ENCODE assay signal across 2 cellular contexts in the genomic region with DNA sequence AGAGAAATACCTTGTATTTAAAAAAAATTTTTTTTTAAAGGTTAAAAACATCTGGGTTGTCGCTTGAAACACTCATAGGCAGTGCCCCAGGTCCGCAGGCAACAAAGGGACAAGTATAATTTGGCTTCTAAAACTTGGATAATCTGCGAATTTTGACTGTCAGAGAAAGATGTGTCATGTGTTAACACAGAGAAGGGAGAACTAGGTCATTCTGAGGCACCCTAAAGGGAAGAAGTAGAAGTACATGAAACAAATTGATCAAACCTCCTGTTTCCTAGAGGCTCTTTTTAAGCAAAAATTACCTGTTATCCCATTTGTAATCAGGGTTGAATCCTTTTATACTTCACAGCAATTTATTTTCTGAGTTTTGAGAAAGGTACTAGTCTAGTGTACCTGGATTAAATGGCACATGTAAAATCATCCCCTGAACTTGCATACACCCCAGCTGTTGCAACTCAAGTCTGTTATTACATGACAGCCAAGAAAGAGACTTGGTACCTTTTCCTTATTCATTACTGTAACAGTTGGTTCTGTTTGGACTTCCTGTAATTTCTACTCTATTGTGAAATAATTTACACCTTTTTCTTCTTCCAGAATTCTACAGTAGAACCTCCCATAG.
TF ChIP-seq lines count a peak whose summit lies in the region.

No MANE protein-coding gene starts in this region.

TF ChIP-seq in GM23338, 12 proteins besides CTCF, POLR2A, EP300 and RAD21 (continues in another document):
- no peak for TF ChIP-seq NANOG (IDR thresholded peaks at IDR 0.05; ENCODE audit: borderline replicate concordance)
- TF ChIP-seq EZH2phosphoT487 (IDR thresholded peaks at IDR 0.05; ENCODE audit: unreplicated experiment), result no peak
- TF ChIP-seq POLR2AphosphoS5 (IDR thresholded peaks at IDR 0.05; ENCODE audit: low read depth), result no peak
- TF ChIP-seq JUNB (IDR thresholded peaks at IDR 0.05; ENCODE audit: unreplicated experiment), result no peak
- TF ChIP-seq, protein P1, sequence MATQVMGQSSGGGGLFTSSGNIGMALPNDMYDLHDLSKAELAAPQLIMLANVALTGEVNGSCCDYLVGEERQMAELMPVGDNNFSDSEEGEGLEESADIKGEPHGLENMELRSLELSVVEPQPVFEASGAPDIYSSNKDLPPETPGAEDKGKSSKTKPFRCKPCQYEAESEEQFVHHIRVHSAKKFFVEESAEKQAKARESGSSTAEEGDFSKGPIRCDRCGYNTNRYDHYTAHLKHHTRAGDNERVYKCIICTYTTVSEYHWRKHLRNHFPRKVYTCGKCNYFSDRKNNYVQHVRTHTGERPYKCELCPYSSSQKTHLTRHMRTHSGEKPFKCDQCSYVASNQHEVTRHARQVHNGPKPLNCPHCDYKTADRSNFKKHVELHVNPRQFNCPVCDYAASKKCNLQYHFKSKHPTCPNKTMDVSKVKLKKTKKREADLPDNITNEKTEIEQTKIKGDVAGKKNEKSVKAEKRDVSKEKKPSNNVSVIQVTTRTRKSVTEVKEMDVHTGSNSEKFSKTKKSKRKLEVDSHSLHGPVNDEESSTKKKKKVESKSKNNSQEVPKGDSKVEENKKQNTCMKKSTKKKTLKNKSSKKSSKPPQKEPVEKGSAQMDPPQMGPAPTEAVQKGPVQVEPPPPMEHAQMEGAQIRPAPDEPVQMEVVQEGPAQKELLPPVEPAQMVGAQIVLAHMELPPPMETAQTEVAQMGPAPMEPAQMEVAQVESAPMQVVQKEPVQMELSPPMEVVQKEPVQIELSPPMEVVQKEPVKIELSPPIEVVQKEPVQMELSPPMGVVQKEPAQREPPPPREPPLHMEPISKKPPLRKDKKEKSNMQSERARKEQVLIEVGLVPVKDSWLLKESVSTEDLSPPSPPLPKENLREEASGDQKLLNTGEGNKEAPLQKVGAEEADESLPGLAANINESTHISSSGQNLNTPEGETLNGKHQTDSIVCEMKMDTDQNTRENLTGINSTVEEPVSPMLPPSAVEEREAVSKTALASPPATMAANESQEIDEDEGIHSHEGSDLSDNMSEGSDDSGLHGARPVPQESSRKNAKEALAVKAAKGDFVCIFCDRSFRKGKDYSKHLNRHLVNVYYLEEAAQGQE (IDR thresholded peaks at IDR 0.05; ENCODE audit: unreplicated experiment), result no peak
- TF ChIP-seq ZNF114 (CRISPR knock-in tag; IDR thresholded peaks at IDR 0.05), result no peak
- TF ChIP-seq, protein P2, sequence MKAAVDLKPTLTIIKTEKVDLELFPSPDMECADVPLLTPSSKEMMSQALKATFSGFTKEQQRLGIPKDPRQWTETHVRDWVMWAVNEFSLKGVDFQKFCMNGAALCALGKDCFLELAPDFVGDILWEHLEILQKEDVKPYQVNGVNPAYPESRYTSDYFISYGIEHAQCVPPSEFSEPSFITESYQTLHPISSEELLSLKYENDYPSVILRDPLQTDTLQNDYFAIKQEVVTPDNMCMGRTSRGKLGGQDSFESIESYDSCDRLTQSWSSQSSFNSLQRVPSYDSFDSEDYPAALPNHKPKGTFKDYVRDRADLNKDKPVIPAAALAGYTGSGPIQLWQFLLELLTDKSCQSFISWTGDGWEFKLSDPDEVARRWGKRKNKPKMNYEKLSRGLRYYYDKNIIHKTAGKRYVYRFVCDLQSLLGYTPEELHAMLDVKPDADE (IDR thresholded peaks at IDR 0.05), result no peak
- TF ChIP-seq STAT1 (IDR thresholded peaks at IDR 0.05; ENCODE audit: unreplicated experiment), result no peak
- no peak for TF ChIP-seq ZNF331 (CRISPR knock-in tag; IDR thresholded peaks at IDR 0.05; ENCODE audit: low read depth)
- no peak for TF ChIP-seq CREB1 (CRISPR knock-in tag; IDR thresholded peaks at IDR 0.05; ENCODE audit: low read depth)

TF ChIP-seq in K562, 482 proteins besides CTCF, POLR2A, EP300 and RAD21 (continues in another document):
- TF ChIP-seq CEBPG (CRISPR knock-in tag; IDR thresholded peaks at IDR 0.05) (peak; percentile 68; the same call in 1 of the 2 replicates), CEBPG (tag; conservative IDR thresholded peaks at IDR 0.05 in 1 of 2, IDR thresholded peaks at IDR 0.05 in 1 of 2) (peak; percentile 80 to 88), BRD4 (IDR thresholded peaks at IDR 0.05) (0 out of 2 replicates have a peak, but pooled peaks have one; percentile 46), NCOA2 (IDR thresholded peaks at IDR 0.05; ENCODE audit: partially characterized antibody in 2 of 2) (no peak), ZNF79 (CRISPR knock-in tag; IDR thresholded peaks at IDR 0.05; ENCODE audit: low read depth) (no peak), RBFOX2 (IDR thresholded peaks at IDR 0.05; ENCODE audit: low read depth, low read length) (peak; percentile 51), ARNT (IDR thresholded peaks at IDR 0.05) (peak in 1 of 2 experiments; percentile 36; a peak in 1 of 4 replicates), SMAD3 (CRISPR knock-in tag; conservative IDR thresholded peaks at IDR 0.05) (no peak), ZNF354B (CRISPR knock-in tag; IDR thresholded peaks at IDR 0.05) (no peak), CBX5 (IDR thresholded peaks at IDR 0.05; ENCODE audit: borderline replicate concordance, low read depth) (no peak), ZNF589 (CRISPR knock-in tag; IDR thresholded peaks at IDR 0.05; ENCODE audit: low read depth) (0 out of 2 replicates have a peak, but pooled peaks have one; percentile 25), HNRNPH1 (optimal IDR thresholded peaks at IDR 0.05; ENCODE audit: low read depth, low read length) (no peak), ARID1B (IDR thresholded peaks at IDR 0.05) (0 out of 2 replicates have a peak, but pooled peaks have one; percentile 20), ZNF57 (CRISPR knock-in tag; IDR thresholded peaks at IDR 0.05) (no peak), CEBPB (tag; IDR thresholded peaks at IDR 0.05) (peak; percentile 86), SRSF1 (IDR thresholded peaks at IDR 0.05; ENCODE audit: low read depth, low read length) (no peak), HDAC3 (IDR thresholded peaks at IDR 0.05; ENCODE audit: borderline replicate concordance, partially characterized antibody) (peak; percentile 20), ZFP36 (IDR thresholded peaks at IDR 0.05; ENCODE audit: low read depth, low read length, partially characterized antibody) (peak; percentile 57), POLR2H (tag; IDR thresholded peaks at IDR 0.05; ENCODE audit: low read depth) (0 out of 2 replicates have a peak, but pooled peaks have one; percentile 63), FOSL1 (tag; conservative IDR thresholded peaks at IDR 0.05) (no peak), NR3C1 (CRISPR knock-in tag; IDR thresholded peaks at IDR 0.05) (no peak), ZNF175 (CRISPR knock-in tag; IDR thresholded peaks at IDR 0.05; ENCODE audit: low read depth) (0 out of 2 replicates have a peak, but pooled peaks have one; percentile 16), JUNB (CRISPR knock-in tag; conservative IDR thresholded peaks at IDR 0.05) (no peak), ZNF583 (CRISPR knock-in tag; IDR thresholded peaks at IDR 0.05) (no peak), SMAD1 (IDR thresholded peaks at IDR 0.05; ENCODE audit: low read depth, low read length, partially characterized antibody) (no peak)
- TF ChIP-seq, protein P3, sequence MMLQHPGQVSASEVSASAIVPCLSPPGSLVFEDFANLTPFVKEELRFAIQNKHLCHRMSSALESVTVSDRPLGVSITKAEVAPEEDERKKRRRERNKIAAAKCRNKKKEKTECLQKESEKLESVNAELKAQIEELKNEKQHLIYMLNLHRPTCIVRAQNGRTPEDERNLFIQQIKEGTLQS (IDR thresholded peaks at IDR 0.05), result peak; percentile 43; the same call in 1 of the 2 replicates
- TF ChIP-seq, protein P3 (CRISPR knock-in tag; conservative IDR thresholded peaks at IDR 0.05), result no peak
- TF ChIP-seq, protein P4, sequence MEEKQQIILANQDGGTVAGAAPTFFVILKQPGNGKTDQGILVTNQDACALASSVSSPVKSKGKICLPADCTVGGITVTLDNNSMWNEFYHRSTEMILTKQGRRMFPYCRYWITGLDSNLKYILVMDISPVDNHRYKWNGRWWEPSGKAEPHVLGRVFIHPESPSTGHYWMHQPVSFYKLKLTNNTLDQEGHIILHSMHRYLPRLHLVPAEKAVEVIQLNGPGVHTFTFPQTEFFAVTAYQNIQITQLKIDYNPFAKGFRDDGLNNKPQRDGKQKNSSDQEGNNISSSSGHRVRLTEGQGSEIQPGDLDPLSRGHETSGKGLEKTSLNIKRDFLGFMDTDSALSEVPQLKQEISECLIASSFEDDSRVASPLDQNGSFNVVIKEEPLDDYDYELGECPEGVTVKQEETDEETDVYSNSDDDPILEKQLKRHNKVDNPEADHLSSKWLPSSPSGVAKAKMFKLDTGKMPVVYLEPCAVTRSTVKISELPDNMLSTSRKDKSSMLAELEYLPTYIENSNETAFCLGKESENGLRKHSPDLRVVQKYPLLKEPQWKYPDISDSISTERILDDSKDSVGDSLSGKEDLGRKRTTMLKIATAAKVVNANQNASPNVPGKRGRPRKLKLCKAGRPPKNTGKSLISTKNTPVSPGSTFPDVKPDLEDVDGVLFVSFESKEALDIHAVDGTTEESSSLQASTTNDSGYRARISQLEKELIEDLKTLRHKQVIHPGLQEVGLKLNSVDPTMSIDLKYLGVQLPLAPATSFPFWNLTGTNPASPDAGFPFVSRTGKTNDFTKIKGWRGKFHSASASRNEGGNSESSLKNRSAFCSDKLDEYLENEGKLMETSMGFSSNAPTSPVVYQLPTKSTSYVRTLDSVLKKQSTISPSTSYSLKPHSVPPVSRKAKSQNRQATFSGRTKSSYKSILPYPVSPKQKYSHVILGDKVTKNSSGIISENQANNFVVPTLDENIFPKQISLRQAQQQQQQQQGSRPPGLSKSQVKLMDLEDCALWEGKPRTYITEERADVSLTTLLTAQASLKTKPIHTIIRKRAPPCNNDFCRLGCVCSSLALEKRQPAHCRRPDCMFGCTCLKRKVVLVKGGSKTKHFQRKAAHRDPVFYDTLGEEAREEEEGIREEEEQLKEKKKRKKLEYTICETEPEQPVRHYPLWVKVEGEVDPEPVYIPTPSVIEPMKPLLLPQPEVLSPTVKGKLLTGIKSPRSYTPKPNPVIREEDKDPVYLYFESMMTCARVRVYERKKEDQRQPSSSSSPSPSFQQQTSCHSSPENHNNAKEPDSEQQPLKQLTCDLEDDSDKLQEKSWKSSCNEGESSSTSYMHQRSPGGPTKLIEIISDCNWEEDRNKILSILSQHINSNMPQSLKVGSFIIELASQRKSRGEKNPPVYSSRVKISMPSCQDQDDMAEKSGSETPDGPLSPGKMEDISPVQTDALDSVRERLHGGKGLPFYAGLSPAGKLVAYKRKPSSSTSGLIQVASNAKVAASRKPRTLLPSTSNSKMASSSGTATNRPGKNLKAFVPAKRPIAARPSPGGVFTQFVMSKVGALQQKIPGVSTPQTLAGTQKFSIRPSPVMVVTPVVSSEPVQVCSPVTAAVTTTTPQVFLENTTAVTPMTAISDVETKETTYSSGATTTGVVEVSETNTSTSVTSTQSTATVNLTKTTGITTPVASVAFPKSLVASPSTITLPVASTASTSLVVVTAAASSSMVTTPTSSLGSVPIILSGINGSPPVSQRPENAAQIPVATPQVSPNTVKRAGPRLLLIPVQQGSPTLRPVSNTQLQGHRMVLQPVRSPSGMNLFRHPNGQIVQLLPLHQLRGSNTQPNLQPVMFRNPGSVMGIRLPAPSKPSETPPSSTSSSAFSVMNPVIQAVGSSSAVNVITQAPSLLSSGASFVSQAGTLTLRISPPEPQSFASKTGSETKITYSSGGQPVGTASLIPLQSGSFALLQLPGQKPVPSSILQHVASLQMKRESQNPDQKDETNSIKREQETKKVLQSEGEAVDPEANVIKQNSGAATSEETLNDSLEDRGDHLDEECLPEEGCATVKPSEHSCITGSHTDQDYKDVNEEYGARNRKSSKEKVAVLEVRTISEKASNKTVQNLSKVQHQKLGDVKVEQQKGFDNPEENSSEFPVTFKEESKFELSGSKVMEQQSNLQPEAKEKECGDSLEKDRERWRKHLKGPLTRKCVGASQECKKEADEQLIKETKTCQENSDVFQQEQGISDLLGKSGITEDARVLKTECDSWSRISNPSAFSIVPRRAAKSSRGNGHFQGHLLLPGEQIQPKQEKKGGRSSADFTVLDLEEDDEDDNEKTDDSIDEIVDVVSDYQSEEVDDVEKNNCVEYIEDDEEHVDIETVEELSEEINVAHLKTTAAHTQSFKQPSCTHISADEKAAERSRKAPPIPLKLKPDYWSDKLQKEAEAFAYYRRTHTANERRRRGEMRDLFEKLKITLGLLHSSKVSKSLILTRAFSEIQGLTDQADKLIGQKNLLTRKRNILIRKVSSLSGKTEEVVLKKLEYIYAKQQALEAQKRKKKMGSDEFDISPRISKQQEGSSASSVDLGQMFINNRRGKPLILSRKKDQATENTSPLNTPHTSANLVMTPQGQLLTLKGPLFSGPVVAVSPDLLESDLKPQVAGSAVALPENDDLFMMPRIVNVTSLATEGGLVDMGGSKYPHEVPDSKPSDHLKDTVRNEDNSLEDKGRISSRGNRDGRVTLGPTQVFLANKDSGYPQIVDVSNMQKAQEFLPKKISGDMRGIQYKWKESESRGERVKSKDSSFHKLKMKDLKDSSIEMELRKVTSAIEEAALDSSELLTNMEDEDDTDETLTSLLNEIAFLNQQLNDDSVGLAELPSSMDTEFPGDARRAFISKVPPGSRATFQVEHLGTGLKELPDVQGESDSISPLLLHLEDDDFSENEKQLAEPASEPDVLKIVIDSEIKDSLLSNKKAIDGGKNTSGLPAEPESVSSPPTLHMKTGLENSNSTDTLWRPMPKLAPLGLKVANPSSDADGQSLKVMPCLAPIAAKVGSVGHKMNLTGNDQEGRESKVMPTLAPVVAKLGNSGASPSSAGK (IDR thresholded peaks at IDR 0.05), result peak; percentile 36
- TF ChIP-seq, protein P5, sequence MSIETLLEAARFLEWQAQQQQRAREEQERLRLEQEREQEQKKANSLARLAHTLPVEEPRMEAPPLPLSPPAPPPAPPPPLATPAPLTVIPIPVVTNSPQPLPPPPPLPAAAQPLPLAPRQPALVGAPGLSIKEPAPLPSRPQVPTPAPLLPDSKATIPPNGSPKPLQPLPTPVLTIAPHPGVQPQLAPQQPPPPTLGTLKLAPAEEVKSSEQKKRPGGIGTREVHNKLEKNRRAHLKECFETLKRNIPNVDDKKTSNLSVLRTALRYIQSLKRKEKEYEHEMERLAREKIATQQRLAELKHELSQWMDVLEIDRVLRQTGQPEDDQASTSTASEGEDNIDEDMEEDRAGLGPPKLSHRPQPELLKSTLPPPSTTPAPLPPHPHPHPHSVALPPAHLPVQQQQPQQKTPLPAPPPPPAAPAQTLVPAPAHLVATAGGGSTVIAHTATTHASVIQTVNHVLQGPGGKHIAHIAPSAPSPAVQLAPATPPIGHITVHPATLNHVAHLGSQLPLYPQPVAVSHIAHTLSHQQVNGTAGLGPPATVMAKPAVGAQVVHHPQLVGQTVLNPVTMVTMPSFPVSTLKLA (conservative IDR thresholded peaks at IDR 0.05), result peak; percentile 15 to 33; a peak in 2 of 4 replicates
- TF ChIP-seq, protein P6, sequence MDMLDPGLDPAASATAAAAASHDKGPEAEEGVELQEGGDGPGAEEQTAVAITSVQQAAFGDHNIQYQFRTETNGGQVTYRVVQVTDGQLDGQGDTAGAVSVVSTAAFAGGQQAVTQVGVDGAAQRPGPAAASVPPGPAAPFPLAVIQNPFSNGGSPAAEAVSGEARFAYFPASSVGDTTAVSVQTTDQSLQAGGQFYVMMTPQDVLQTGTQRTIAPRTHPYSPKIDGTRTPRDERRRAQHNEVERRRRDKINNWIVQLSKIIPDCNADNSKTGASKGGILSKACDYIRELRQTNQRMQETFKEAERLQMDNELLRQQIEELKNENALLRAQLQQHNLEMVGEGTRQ (CRISPR knock-in tag; IDR thresholded peaks at IDR 0.05), result no peak
